In genomic region chr16:23365602-23366240, GRCh38 we compare ENCODE assay signal across 15 cellular contexts.
DNase-seq lines count a peak whose midpoint lies in the region; ATAC-seq and TF ChIP-seq lines count a peak whose summit lies in the region.
"Had no signal": no experiment of that assay in that cellular context is flagged by ENCODE, and none has a peak within 500 bp of the region (broad histone marks: within the 10 kb centered on the region; RNA-seq: fewer than 3 reads in every experiment).

No MANE protein-coding gene starts in this region.

- H3K4me3 Mint-ChIP-seq in activated CD8-positive, alpha-beta T cell treated with anti-CD3 and anti-CD28 coated beads, Interleukin-2, amount 10 ng/mL, durations not matched to agents 7 days and 5 days, result no peak overlapping the region
- no peak overlapping the region for H3K4me3 Mint-ChIP-seq in neural progenitor cell

- H3K4me1 Mint-ChIP-seq in activated CD8-positive, alpha-beta T cell treated with anti-CD3 and anti-CD28 coated beads, Interleukin-2, amount 10 ng/mL, durations not matched to agents 7 days and 5 days (ENCODE audit: low read depth), result peaks cover 8% of the 10 kb centered on the region
- H3K4me1 Mint-ChIP-seq in neural progenitor cell, result no peaks in the 10 kb centered on the region

- TF ChIP-seq CTCF in MM.1S (IDR thresholded peaks at IDR 0.05; ENCODE audit: low read length), result no peak
- TF ChIP-seq CTCF in neural progenitor cell (IDR thresholded peaks at IDR 0.05), result no peak

- peak; percentile 27 for DNase-seq in SKM-1 treated with dmso at 0.1 percent for 144 hours (lab: John Stamatoyannopoulos, UW; ENCODE audit: unreplicated experiment)
- DNase-seq in SKM-1 (lab: John Stamatoyannopoulos, UW; ENCODE audit: unreplicated experiment), result no peak
- peak; percentile 92 for DNase-seq in MM.1S
- no peak for DNase-seq in activated CD8-positive, alpha-beta T cell treated with anti-CD3 and anti-CD28 coated beads, Interleukin-2, amount 10 ng/mL, durations not matched to agents 7 days and 5 days
- DNase-seq in neural progenitor cell (ENCODE audit: low spot score), result no peak
- no peak for DNase-seq in kidney glomerular epithelial cell (lab: John Stamatoyannopoulos, UW)
- DNase-seq: effector memory CD8-positive, alpha-beta T cell; EL; glutamatergic neuron; KG1; NCI-H510A treated with DMSO at 0.1 percent for 48 hours; SW 1271; testis had no signal

- H3K79me2 ChIP-seq in MM.1S (ENCODE audit: low read length) (no peaks in the 10 kb centered on the region), neural progenitor cell (ENCODE audit: low read depth) (no peaks in the 10 kb centered on the region)

- H3K27ac ChIP-seq in MM.1S (ENCODE audit: low read length) (peak overlapping the region; percentile 99), neural progenitor cell (no peak overlapping the region)
- H3K27ac ChIP-seq: testis had no signal

- no peaks in the 10 kb centered on the region for H3K27me3 ChIP-seq in MM.1S (replicated peaks; ENCODE audit: insufficient read depth, low read length)
- H3K27me3 ChIP-seq in neural progenitor cell, result no peaks in the 10 kb centered on the region
- H3K27me3 ChIP-seq: testis had no signal

- H3K9me3 Mint-ChIP-seq in activated CD8-positive, alpha-beta T cell treated with anti-CD3 and anti-CD28 coated beads, Interleukin-2, amount 10 ng/mL, durations not matched to agents 7 days and 5 days (ENCODE audit: insufficient read depth), result no peaks in the 10 kb centered on the region
- H3K9me3 Mint-ChIP-seq in neural progenitor cell, result no peaks in the 10 kb centered on the region
- H3K9me3 Mint-ChIP-seq: effector memory CD8-positive, alpha-beta T cell had no signal

- peak overlapping the region; percentile 62 for H3K9ac ChIP-seq in MM.1S (ENCODE audit: low read length)
- H3K9ac ChIP-seq in neural progenitor cell, result no peak overlapping the region

- peak; percentile 51 for ATAC-seq in activated CD8-positive, alpha-beta T cell treated with anti-CD3 and anti-CD28 coated beads, Interleukin-2, amount 10 ng/mL, durations not matched to agents 7 days and 5 days
- ATAC-seq in HG03439 (IDR thresholded peaks at IDR 0.05; ENCODE audit: unreplicated experiment) (no peak), HG03521 (IDR thresholded peaks at IDR 0.05; ENCODE audit: unreplicated experiment) (no peak)
- ATAC-seq: effector memory CD8-positive, alpha-beta T cell had no signal

- H3K36me3 Mint-ChIP-seq in activated CD8-positive, alpha-beta T cell treated with anti-CD3 and anti-CD28 coated beads, Interleukin-2, amount 10 ng/mL, durations not matched to agents 7 days and 5 days (ENCODE audit: low read depth), result no peaks in the 10 kb centered on the region
- H3K36me3 Mint-ChIP-seq in neural progenitor cell, result no peaks in the 10 kb centered on the region

- H3K4me1 ChIP-seq in MM.1S (ENCODE audit: low read length) (peaks cover 37% of the 10 kb centered on the region), neural progenitor cell (no peaks in the 10 kb centered on the region)
- H3K4me1 ChIP-seq: testis had no signal

- CTCF ChIA-PET in activated CD8-positive, alpha-beta T cell treated with anti-CD3 and anti-CD28 coated beads, Interleukin-2, amount 10 ng/mL, durations not matched to agents 7 days and 5 days (lab: Charles Lee), result interaction anchor here (1.9 kb wide), 1 partner anchor 70 kb away, joined by 5 read pairs; no protein-coding TSS in a partner anchor

- H3F3A ChIP-seq in MM.1S (ENCODE audit: insufficient read depth, low read length) (peaks cover 26% of the 10 kb centered on the region), neural progenitor cell (ENCODE audit: low read depth) (no peaks in the 10 kb centered on the region)

- H2AFZ ChIP-seq in MM.1S (ENCODE audit: low read length), result no peak overlapping the region
- peak overlapping the region; percentile 68 for H2AFZ ChIP-seq in neural progenitor cell (replicated peaks)

- no peak overlapping the region for H3K27ac Mint-ChIP-seq in activated CD8-positive, alpha-beta T cell treated with anti-CD3 and anti-CD28 coated beads, Interleukin-2, amount 10 ng/mL, durations not matched to agents 7 days and 5 days
- no peak overlapping the region for H3K27ac Mint-ChIP-seq in neural progenitor cell

- no peaks in the 10 kb centered on the region for H4K20me1 ChIP-seq in MM.1S (ENCODE audit: insufficient read depth, low read length)
- no peaks in the 10 kb centered on the region for H4K20me1 ChIP-seq in neural progenitor cell (ENCODE audit: low read depth)

- H3K4me3 ChIP-seq in MM.1S (ENCODE audit: low read length), result 0 out of 2 replicates have a peak overlapping the region, but pooled peaks have one; percentile 21
- no peak overlapping the region for H3K4me3 ChIP-seq in neural progenitor cell
- H3K4me3 ChIP-seq: testis had no signal

- no peaks in the 10 kb centered on the region for H3K36me3 ChIP-seq in MM.1S (replicated peaks; ENCODE audit: insufficient read depth, low read length)
- H3K36me3 ChIP-seq in neural progenitor cell, result no peaks in the 10 kb centered on the region

- no peaks in the 10 kb centered on the region for H3K9me2 ChIP-seq in MM.1S (replicated peaks; ENCODE audit: insufficient read depth, low read length)

- H3K27me3 Mint-ChIP-seq in activated CD8-positive, alpha-beta T cell treated with anti-CD3 and anti-CD28 coated beads, Interleukin-2, amount 10 ng/mL, durations not matched to agents 7 days and 5 days (ENCODE audit: low read depth), result no peaks in the 10 kb centered on the region
- H3K27me3 Mint-ChIP-seq in neural progenitor cell (ENCODE audit: insufficient read depth, low read depth), result peaks cover 7% of the 10 kb centered on the region

- peak overlapping the region; percentile 86; the same call in 1 of the 2 replicates for H3K4me2 ChIP-seq in MM.1S (ENCODE audit: low read depth, low read length)
- no peak overlapping the region for H3K4me2 ChIP-seq in neural progenitor cell

- POLR2A ChIA-PET in activated CD8-positive, alpha-beta T cell treated with anti-CD3 and anti-CD28 coated beads, Interleukin-2, amount 10 ng/mL, durations not matched to agents 7 days and 5 days (lab: Charles Lee), result no interaction called here

- H3K9me3 ChIP-seq in MM.1S (replicated peaks; ENCODE audit: insufficient read depth, low read length) (no peaks in the 10 kb centered on the region), neural progenitor cell (ENCODE audit: low read depth) (no peaks in the 10 kb centered on the region)
- H3K9me3 ChIP-seq: testis had no signal

Comparison
In these comparisons a context has a peak if more than half of its experiments do, and no peak if none do; other contexts are left out.
1. DNase-seq: peak in SKM-1 treated with dmso at 0.1 percent for 144 hours (single experiment) and MM.1S (single experiment); none in SKM-1 (single experiment), activated CD8-positive, alpha-beta T cell treated with anti-CD3 and anti-CD28 coated beads, Interleukin-2, amount 10 ng/mL, durations not matched to agents 7 days and 5 days (single experiment), neural progenitor cell (single experiment) and kidney glomerular epithelial cell (single experiment).